In genomic region chr21:36747114-36747814, GRCh38 we compare ENCODE assay signal across 9 cellular contexts. TPM values are rescaled to one million over a fixed set of nuclear protein-coding genes. Genes with fewer than 3 reads are reported as not detected.
DNase-seq lines count a peak whose midpoint lies in the region; FAIRE-seq lines count a peak whose summit lies in the region.
"Had no signal": no experiment of that assay in that cellular context is flagged by ENCODE, and none has a peak within 500 bp of the region (broad histone marks: within the 10 kb centered on the region; RNA-seq: fewer than 3 reads in every experiment).

No MANE protein-coding gene starts in this region.

- H3K27me3 ChIP-seq in ACC112 (ENCODE audit: insufficient read depth, low read length), result no peaks in the 10 kb centered on the region

- 2% methylated on average over 20 to 44 of the region's 61 CpGs for WGBS in mesodermal cell (ENCODE audit: insufficient coverage in 2 of 2), 2 experiments

- H3K27ac ChIP-seq in ACC112 (ENCODE audit: low read depth, low read length) (no peak overlapping the region), mesodermal cell (ENCODE audit: low read depth, low read length, severe bottlenecking) (no peak overlapping the region)
- H3K27ac ChIP-seq: neutrophil had no signal

- H3K4me1 ChIP-seq in ACC112 (ENCODE audit: control insufficient read depth, insufficient read depth, low read length, unreplicated experiment) (no peaks in the 10 kb centered on the region), mesodermal cell (ENCODE audit: control insufficient read depth, insufficient read depth, low read length, poor library complexity, severe bottlenecking) (peaks cover 42% of the 10 kb centered on the region)

- no peaks in the 10 kb centered on the region for H3K9me3 ChIP-seq in mesodermal cell (ENCODE audit: control insufficient read depth, low read length)
- H3K9me3 ChIP-seq: neutrophil had no signal

- no peaks in the 10 kb centered on the region for H3K79me2 ChIP-seq in ACC112 (ENCODE audit: control insufficient read depth, insufficient read depth, low read length, unreplicated experiment)

- no peak for FAIRE-seq in HTR-8/SVneo (lab: Jason Lieb, UNC)

- H3K4me3 ChIP-seq in ACC112 (ENCODE audit: low read depth, low read length) (peak overlapping the region; percentile 75), mesodermal cell (ENCODE audit: extremely low read depth, insufficient read depth, low read length, poor library complexity, severe bottlenecking) (peak overlapping the region; percentile 41)

- H3K36me3 ChIP-seq in ACC112 (ENCODE audit: insufficient read depth, low read length) (no peaks in the 10 kb centered on the region), mesodermal cell (ENCODE audit: control insufficient read depth, insufficient read depth, low read length) (no peaks in the 10 kb centered on the region)
- H3K36me3 ChIP-seq: neutrophil had no signal

- H2AFZ ChIP-seq in ACC112 (ENCODE audit: low read length, unreplicated experiment), result peak overlapping the region; percentile 10

- DNase-seq in HTR-8/SVneo (ENCODE audit: insufficient read length, low spot score), result peak; percentile 26
- DNase-seq in dermis blood vessel endothelial cell, result peak; percentile 19
- DNase-seq in NOMO-1 treated with dmso at 0.1 percent for 144 hours (lab: John Stamatoyannopoulos, UW; ENCODE audit: unreplicated experiment), result no peak
- no peak for DNase-seq in foreskin melanocyte
- no peak for DNase-seq in ACHN
- DNase-seq in glomerular visceral epithelial cell (ENCODE audit: extremely low spot score), result no peak

- in situ Hi-C loops in ACHN (cut with HindIII; ENCODE audit: low pct_ligation_motif_present, low pct_unique_long_range_greater_than_20kb, low sequenced_read_pairs), result no loop called here

RNA-seq across cellular contexts. Expression of gene SIM2, which starts 48.3 kb away (rescaled TPM):
- total RNA-seq in dermis blood vessel endothelial cell, result under 0.01 and 0.05 TPM in 2 replicates
- polyA plus RNA-seq in mesodermal cell (2013, experiment 1 of 2), result 0.77 TPM
- polyA plus RNA-seq in mesodermal cell (2013, experiment 2 of 2), result 0.40 TPM

Comparison
In these comparisons a context has a peak if more than half of its experiments do, and no peak if none do; other contexts are left out.
1. DNase-seq: peak in HTR-8/SVneo (single experiment) and dermis blood vessel endothelial cell (single experiment); none in NOMO-1 treated with dmso at 0.1 percent for 144 hours (single experiment), foreskin melanocyte (single experiment), ACHN (single experiment) and glomerular visceral epithelial cell (single experiment).